ENCODE assay signal across 7 cellular contexts in the genomic region with DNA sequence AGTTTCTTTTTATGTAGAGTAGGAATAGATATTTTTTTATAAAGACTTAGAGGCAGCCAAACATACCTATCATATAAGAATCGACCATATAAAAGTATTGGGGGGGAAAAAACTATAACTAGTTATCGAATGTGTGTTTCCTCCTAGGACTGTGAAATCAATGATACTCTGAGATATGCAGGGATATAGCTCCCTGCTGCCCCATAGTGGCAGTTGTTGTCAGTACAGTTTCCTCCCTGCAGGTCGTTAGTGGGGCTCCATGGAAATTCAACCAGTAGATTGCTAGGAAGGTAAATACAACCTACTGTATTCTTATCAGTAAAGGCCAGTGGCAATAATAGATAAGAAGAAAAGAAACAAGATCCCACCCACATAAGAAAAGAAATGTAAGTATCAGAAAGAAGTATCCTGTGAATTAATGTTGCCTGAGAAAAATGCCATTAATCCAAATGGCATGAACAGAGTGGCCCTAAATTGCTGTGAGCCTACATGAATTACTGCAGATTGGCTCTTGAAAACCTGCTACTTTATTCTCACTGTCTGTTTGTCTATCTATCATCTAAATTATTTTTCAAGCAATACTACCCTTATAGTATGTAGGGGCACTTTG.
DNase-seq lines count a peak whose midpoint lies in the region; ATAC-seq and TF ChIP-seq lines count a peak whose summit lies in the region.

No MANE protein-coding gene starts in this region.

- H3K4me3 ChIP-seq in GM06990 (replicated peaks; ENCODE audit: low read depth, low read length), result no peak overlapping the region
- H3K4me3 ChIP-seq in cardiac fibroblast (replicated peaks in 1 of 2; ENCODE audit: low read depth in 2 of 2, low read length in 2 of 2), result no peak overlapping the region

- H3K27me3 ChIP-seq in GM06990 (replicated peaks; ENCODE audit: control insufficient read depth, insufficient read depth, low read length), result no peaks in the 10 kb centered on the region

- DNase-seq in GM06990 (ENCODE audit: extremely low read depth, insufficient read length) (no peak), RPMI8226 (peak; percentile 39), cardiac fibroblast (ENCODE audit: low read depth in 2 of 2) (peak; percentile 61 to 69), mucosa of gallbladder (ENCODE audit: low spot score) (peak; percentile 37), activated gamma-delta T cell treated with Interleukin-2 at 50 U/mL for 16 hours (no peak)

- H3K36me3 ChIP-seq in GM06990 (ENCODE audit: control insufficient read depth, insufficient read depth, low read length), result no peaks in the 10 kb centered on the region

- ATAC-seq in GM19467 (IDR thresholded peaks at IDR 0.05; ENCODE audit: unreplicated experiment), result peak; percentile 87
- ATAC-seq in HG03439 (IDR thresholded peaks at IDR 0.05; ENCODE audit: unreplicated experiment), result peak; percentile 82

- TF ChIP-seq CTCF in GM06990 (IDR thresholded peaks at IDR 0.05; ENCODE audit: insufficient read depth, low read length, poor library complexity, severe bottlenecking), result peak; percentile 71
- peak; percentile 82 for TF ChIP-seq CTCF in cardiac fibroblast (IDR thresholded peaks at IDR 0.05; ENCODE audit: low read depth, low read length)

Comparison
In these comparisons a context has a peak if more than half of its experiments do, and no peak if none do; other contexts are left out.
1. DNase-seq: peak in RPMI8226 (single experiment), cardiac fibroblast (2 of 2) and mucosa of gallbladder (single experiment); none in GM06990 (single experiment) and activated gamma-delta T cell treated with Interleukin-2 at 50 U/mL for 16 hours (single experiment).